Comparison of ENCODE assay signal across 8 cellular contexts in genomic region chrX:1393871-1394615, GRCh38. TPM values are rescaled to one million over a fixed set of nuclear protein-coding genes. Genes with fewer than 3 reads are reported as not detected.
DNase-seq lines count a peak whose midpoint lies in the region; ATAC-seq and TF ChIP-seq lines count a peak whose summit lies in the region.
"Had no signal": no experiment of that assay in that cellular context is flagged by ENCODE, and none has a peak within 500 bp of the region (broad histone marks: within the 10 kb centered on the region; RNA-seq: fewer than 3 reads in every experiment).

No MANE protein-coding gene starts in this region.

- DNase-seq in activated CD8-positive, alpha-beta T cell treated with anti-CD3 and anti-CD28 coated beads for 36 hours = no peak
- DNase-seq in left cardiac atrium = peak; percentile 5
- DNase-seq in stimulated activated naive B cell treated with anti-CD40 and anti-IgM and Interleukin-4, amounts not matched to agents 10 μg/mL and 1 μg/mL and 100 μg/mL, for 72 hours = no peak
- no peak for DNase-seq in OCI-M1 (lab: John Stamatoyannopoulos, UW)
- DNase-seq: NCI-H524 had no signal

- peak overlapping the region; percentile 97 for H3K27ac Mint-ChIP-seq in activated CD8-positive, alpha-beta T cell treated with anti-CD3 and anti-CD28 coated beads for 36 hours
- H3K27ac Mint-ChIP-seq in stimulated activated naive B cell treated with anti-CD40 and anti-IgM and Interleukin-4, amounts not matched to agents 10 μg/mL and 1 μg/mL and 100 μg/mL, for 72 hours = peak overlapping the region; percentile 99

- intact Hi-C loops in activated CD8-positive, alpha-beta T cell treated with anti-CD3 and anti-CD28 coated beads for 36 hours (cut with micrococcal nuclease) = no loop called here
- intact Hi-C loops in left cardiac atrium (cut with DNase I) = loop anchor here in 1 of 2 donors (10.0 kb wide), 1 partner anchor 51 kb away; no protein-coding TSS in a partner anchor

- H3K36me3 ChIP-seq in HEK293 (ENCODE audit: control insufficient read depth in 2 of 2, insufficient read depth in 1 of 2, low read length in 2 of 2) = peaks cover 41 to 63% of the 10 kb centered on the region in 2 experiments

- CTCF ChIA-PET in HEK293 (lab: Yijun Ruan, JAX) = no interaction called here
- CTCF ChIA-PET in activated CD8-positive, alpha-beta T cell treated with anti-CD3 and anti-CD28 coated beads for 36 hours (lab: Charles Lee) = no interaction called here

- peaks cover 3% of the 10 kb centered on the region for H3K4me1 ChIP-seq in HEK293 (ENCODE audit: control insufficient read depth, insufficient read depth, low read length)

- H3K4me3 Mint-ChIP-seq in activated CD8-positive, alpha-beta T cell treated with anti-CD3 and anti-CD28 coated beads for 36 hours = peak overlapping the region; percentile 91
- H3K4me3 Mint-ChIP-seq in stimulated activated naive B cell treated with anti-CD40 and anti-IgM and Interleukin-4, amounts not matched to agents 10 μg/mL and 1 μg/mL and 100 μg/mL, for 72 hours = peak overlapping the region; percentile 91 to 97

- H3K4me3 ChIP-seq in HEK293 (ENCODE audit: low read depth, low read length) = no peak overlapping the region

- H3K36me3 Mint-ChIP-seq in activated CD8-positive, alpha-beta T cell treated with anti-CD3 and anti-CD28 coated beads for 36 hours (ENCODE audit: low read depth) = peaks cover 53% of the 10 kb centered on the region
- peaks cover 49 to 62% of the 10 kb centered on the region in 2 donors for H3K36me3 Mint-ChIP-seq in stimulated activated naive B cell treated with anti-CD40 and anti-IgM and Interleukin-4, amounts not matched to agents 10 μg/mL and 1 μg/mL and 100 μg/mL, for 72 hours

- peaks cover 37% of the 10 kb centered on the region for H3K4me1 Mint-ChIP-seq in activated CD8-positive, alpha-beta T cell treated with anti-CD3 and anti-CD28 coated beads for 36 hours (ENCODE audit: low read depth)
- H3K4me1 Mint-ChIP-seq in stimulated activated naive B cell treated with anti-CD40 and anti-IgM and Interleukin-4, amounts not matched to agents 10 μg/mL and 1 μg/mL and 100 μg/mL, for 72 hours = peaks cover 32 to 56% of the 10 kb centered on the region in 2 donors

- H3K27ac ChIP-seq in HEK293 (ENCODE audit: extremely low read depth, low read depth, low read length) = no peak overlapping the region

- H3K9me3 Mint-ChIP-seq in activated CD8-positive, alpha-beta T cell treated with anti-CD3 and anti-CD28 coated beads for 36 hours = no peaks in the 10 kb centered on the region
- no peaks in the 10 kb centered on the region for H3K9me3 Mint-ChIP-seq in stimulated activated naive B cell treated with anti-CD40 and anti-IgM and Interleukin-4, amounts not matched to agents 10 μg/mL and 1 μg/mL and 100 μg/mL, for 72 hours

- POLR2A ChIA-PET in HEK293 (lab: Yijun Ruan, JAX) = no interaction called here
- POLR2A ChIA-PET in activated CD8-positive, alpha-beta T cell treated with anti-CD3 and anti-CD28 coated beads for 36 hours (lab: Charles Lee) = no interaction called here

- no peaks in the 10 kb centered on the region for H3K9me3 ChIP-seq in HEK293 (ENCODE audit: control insufficient read depth, insufficient read depth, low read depth, low read length)

- no peak for TF ChIP-seq CTCF in HEK293 (tag by site-specific recombination; IDR thresholded peaks at IDR 0.05)
- TF ChIP-seq CTCF in activated CD8-positive, alpha-beta T cell treated with anti-CD3 and anti-CD28 coated beads for 36 hours (IDR thresholded peaks at IDR 0.05) = no peak

- no peaks in the 10 kb centered on the region for H3K27me3 Mint-ChIP-seq in activated CD8-positive, alpha-beta T cell treated with anti-CD3 and anti-CD28 coated beads for 36 hours
- no peaks in the 10 kb centered on the region for H3K27me3 Mint-ChIP-seq in stimulated activated naive B cell treated with anti-CD40 and anti-IgM and Interleukin-4, amounts not matched to agents 10 μg/mL and 1 μg/mL and 100 μg/mL, for 72 hours

- ATAC-seq in activated CD8-positive, alpha-beta T cell treated with anti-CD3 and anti-CD28 coated beads for 36 hours = no peak
- ATAC-seq in left cardiac atrium = no peak
- ATAC-seq in stimulated activated naive B cell treated with anti-CD40 and anti-IgM and Interleukin-4, amounts not matched to agents 10 μg/mL and 1 μg/mL and 100 μg/mL, for 72 hours (replicated peaks) = no peak
- no peak for ATAC-seq in HG03342 (IDR thresholded peaks at IDR 0.05; ENCODE audit: unreplicated experiment)
- ATAC-seq in GM18909 (IDR thresholded peaks at IDR 0.05; ENCODE audit: poor library complexity, unreplicated experiment) = no peak

TF ChIP-seq in HEK293, 187 proteins besides CTCF, POLR2A, EP300 and RAD21 (continues in another document):
- TF ChIP-seq ZNF600 (tag by site-specific recombination; IDR thresholded peaks at IDR 0.05) (no peak), IKZF3 (tag by site-specific recombination; IDR thresholded peaks at IDR 0.05) (peak; percentile 39; the same call in 1 of the 2 replicates), SP2 (tag by site-specific recombination; IDR thresholded peaks at IDR 0.05) (peak; percentile 32; the same call in 1 of the 2 replicates), PRDM10 (tag by site-specific recombination; IDR thresholded peaks at IDR 0.05) (no peak), PRDM1 (tag by site-specific recombination; IDR thresholded peaks at IDR 0.05) (peak; percentile 100), ZNF366 (tag by site-specific recombination; conservative IDR thresholded peaks at IDR 0.05) (peak; percentile 95), FEZF1 (tag by site-specific recombination; IDR thresholded peaks at IDR 0.05) (no peak), BCL11B (tag by site-specific recombination; IDR thresholded peaks at IDR 0.05; ENCODE audit: low read depth) (no peak), ZNF23 (tag by site-specific recombination; IDR thresholded peaks at IDR 0.05; ENCODE audit: borderline replicate concordance) (no peak), REPIN1 (tag by site-specific recombination; IDR thresholded peaks at IDR 0.05; ENCODE audit: low read depth) (no peak), ZNF175 (tag by site-specific recombination; IDR thresholded peaks at IDR 0.05) (no peak), KLF8 (tag by site-specific recombination; IDR thresholded peaks at IDR 0.05) (no peak), ZNF174 (tag by site-specific recombination; IDR thresholded peaks at IDR 0.05) (no peak), ZNF280D (tag by site-specific recombination; IDR thresholded peaks at IDR 0.05) (0 out of 2 replicates have a peak, but pooled peaks have one; percentile 30)

RNA-seq across cellular contexts. Expression of gene SLC25A6, which starts 2.1 kb away (rescaled TPM):
- 100 to 1,000 TPM; 460 to 476 TPM for total RNA-seq in activated CD8-positive, alpha-beta T cell treated with anti-CD3 and anti-CD28 coated beads for 36 hours
- total RNA-seq in left cardiac atrium = 100 to 1,000 TPM; 171 to 206 TPM

RNA-seq across cellular contexts. Expression of gene IL3RA, which starts 57.5 kb away (rescaled TPM):
- total RNA-seq in activated CD8-positive, alpha-beta T cell treated with anti-CD3 and anti-CD28 coated beads for 36 hours = not detected
- total RNA-seq in left cardiac atrium = 1 to 10 TPM; 8.0 to 9.9 TPM

RNA-seq across cellular contexts. Expression of gene ASMTL, which starts 58.7 kb away (rescaled TPM):
- total RNA-seq in activated CD8-positive, alpha-beta T cell treated with anti-CD3 and anti-CD28 coated beads for 36 hours = 10 to 100 TPM; 55.8 to 57.2 TPM
- 10 to 100 TPM; 26.4 to 27.7 TPM for total RNA-seq in left cardiac atrium

Comparison
In these comparisons a context has a peak if more than half of its experiments do, and no peak if none do; other contexts are left out.
1. RNA of gene IL3RA, which starts 57.5 kb away (total RNA-seq): 8.0 to 9.9 TPM in left cardiac atrium; not detected in activated CD8-positive, alpha-beta T cell treated with anti-CD3 and anti-CD28 coated beads for 36 hours; every median in the first group is over 4 times any median in the second.